Comparison of ENCODE assay signal across 8 cellular contexts in genomic region chr14:54366726-54367707, GRCh38. TPM values are rescaled to one million over a fixed set of nuclear protein-coding genes. Genes with fewer than 3 reads are reported as not detected.
DNase-seq lines count a peak whose midpoint lies in the region; ATAC-seq, FAIRE-seq and TF ChIP-seq lines count a peak whose summit lies in the region.

No MANE protein-coding gene starts in this region.

- WGBS in HepG2 (ENCODE audit: low lambda C conversion rate), result 6% methylated on average over 9 of the region's 9 CpGs

- POLR2A ChIA-PET in HepG2 (lab: Yijun Ruan, JAX), result interaction anchor here (0.6 to 3.0 kb wide), 27 partner anchors 10 to 753 kb away, joined by 3 to 102 read pairs (median 5); partner anchors contain the start of genes CDKN3, CGRRF1 and GMFB

- no peak overlapping the region for H3K4me3 Mint-ChIP-seq in stimulated activated naive CD8-positive, alpha-beta T cell treated with anti-CD3 and anti-CD28 coated beads, Interleukin-15, amount 100 ng/mL, for 72 hours

- in situ Hi-C loops in HepG2 (cut with HindIII; ENCODE audit: extremely low pct_ligation_motif_present, low pct_unique_long_range_greater_than_20kb), result loop anchor here (5.0 to 10.0 kb wide), 2 partner anchors 55 to 118 kb away; partner anchors contain the start of gene GMFB

- H3K79me2 ChIP-seq in HepG2 (ENCODE audit: insufficient read depth, low read length), result no peaks in the 10 kb centered on the region

- BruUV-seq in HepG2 (replicated peaks; lab: Mats Ljungman, UMichigan), result TSS peak; percentile 51

- peaks cover 14% of the 10 kb centered on the region for H3K27me3 Mint-ChIP-seq in stimulated activated naive CD8-positive, alpha-beta T cell treated with anti-CD3 and anti-CD28 coated beads, Interleukin-15, amount 100 ng/mL, for 72 hours

- no peaks in the 10 kb centered on the region for H3K9me3 Mint-ChIP-seq in stimulated activated naive CD8-positive, alpha-beta T cell treated with anti-CD3 and anti-CD28 coated beads, Interleukin-15, amount 100 ng/mL, for 72 hours

- TF ChIP-seq EP300 in Ishikawa (IDR thresholded peaks at IDR 0.05; ENCODE audit: borderline replicate concordance) (no peak), HepG2 (IDR thresholded peaks at IDR 0.05; ENCODE audit: low read depth in 2 of 2, low read length in 2 of 2) (no peak), HepG2 (CRISPR knock-in tag; IDR thresholded peaks at IDR 0.05; ENCODE audit: borderline replicate concordance) (no peak)

- FAIRE-seq in HepG2 (lab: Jason Lieb, UNC), result peak; percentile 95

- no peaks in the 10 kb centered on the region for H4K20me1 ChIP-seq in HepG2 (ENCODE audit: insufficient read depth, low read length)

- H2AFZ ChIP-seq in HepG2 (ENCODE audit: low read length), result peak overlapping the region; percentile 71

- H3K27me3 ChIP-seq in BE2C (no peaks in the 10 kb centered on the region), colonic mucosa (no peaks in the 10 kb centered on the region), HepG2 (ENCODE audit: control insufficient read depth in 1 of 2, insufficient read depth in 2 of 2, low read length in 2 of 2) (no peaks in the 10 kb centered on the region)

- peak; percentile 78 to 94 for TF ChIP-seq POLR2A in HepG2 (IDR thresholded peaks at IDR 0.05; ENCODE audit: insufficient read depth in 1 of 2, low read depth in 2 of 2, low read length in 2 of 2)

- intact Hi-C loops in colonic mucosa (cut with DNase I), result loop anchor here (10.0 kb wide), 1 partner anchor 48 kb away; no protein-coding TSS in a partner anchor
- intact Hi-C loops in HepG2 (cut with micrococcal nuclease; ENCODE audit: unreplicated experiment), result loop anchor here (1.0 to 5.0 kb wide), 4 partner anchors 30 to 120 kb away; partner anchors contain the start of genes CDKN3, CNIH1 and GMFB
- intact Hi-C loops in posterior vena cava (cut with DNase I), result no loop called here

- CTCF ChIA-PET in HepG2 (lab: Yijun Ruan, JAX; ENCODE audit: low intra/inter-chr PET ratio, low total read pairs), result interaction anchor here (0.6 to 1.8 kb wide), 2 partner anchors 19 to 53 kb away, joined by 3 to 21 read pairs; no protein-coding TSS in a partner anchor

- H3K9me3 ChIP-seq in BE2C (no peaks in the 10 kb centered on the region), colonic mucosa (no peaks in the 10 kb centered on the region), HepG2 (ENCODE audit: low read length) (no peaks in the 10 kb centered on the region)

- DNase-seq in BE2C, result peak; percentile 41
- DNase-seq in SK-N-DZ (ENCODE audit: low spot score), result peak; percentile 50
- DNase-seq in colonic mucosa, result peak; percentile 40
- peak; percentile 84 for DNase-seq in HepG2 (ENCODE audit: low spot score)
- DNase-seq in stimulated activated naive CD8-positive, alpha-beta T cell treated with anti-CD3 and anti-CD28 coated beads, Interleukin-15, amount 100 ng/mL, for 72 hours, result peak; percentile 9 to 27
- DNase-seq in posterior vena cava (ENCODE audit: low spot score), result no peak

- H3K9ac ChIP-seq in colonic mucosa (ENCODE audit: low read depth in 2 of 2, low read length in 2 of 2) (no peak overlapping the region), HepG2 (ENCODE audit: insufficient read depth, low read depth, low read length) (peak overlapping the region; percentile 72)

- TF ChIP-seq RAD21 in Ishikawa (IDR thresholded peaks at IDR 0.05; ENCODE audit: low read depth), result peak; percentile 70
- peak; percentile 50 for TF ChIP-seq RAD21 in HepG2 (CRISPR knock-in tag; IDR thresholded peaks at IDR 0.05)

- H3K4me1 Mint-ChIP-seq in stimulated activated naive CD8-positive, alpha-beta T cell treated with anti-CD3 and anti-CD28 coated beads, Interleukin-15, amount 100 ng/mL, for 72 hours, result peaks cover 5% of the 10 kb centered on the region

- H3K4me1 ChIP-seq in BE2C (no peaks in the 10 kb centered on the region), colonic mucosa (no peaks in the 10 kb centered on the region), HepG2 (ENCODE audit: insufficient read depth, low read length) (peaks cover 50% of the 10 kb centered on the region)

- TF ChIP-seq CTCF in BE2C (IDR thresholded peaks at IDR 0.05; ENCODE audit: low read depth, low read length) (peak; percentile 70), colonic mucosa (IDR thresholded peaks at IDR 0.05) (peak; percentile 25), HepG2 (CRISPR knock-in tag; IDR thresholded peaks at IDR 0.05) (peak; percentile 79)

- H3K4me2 ChIP-seq in HepG2 (ENCODE audit: low read depth, low read length), result peak overlapping the region; percentile 72

- H3K4me3 ChIP-seq in BE2C (ENCODE audit: low read depth, low read length) (no peak overlapping the region), colonic mucosa (no peak overlapping the region), HepG2 (replicated peaks in 1 of 3; ENCODE audit: insufficient read depth in 1 of 3, low read depth in 2 of 3, low read length in 3 of 3) (peak overlapping the region; percentile 41 to 62 (median 53); a peak in 5 of 6 replicates)

- ATAC-seq in GM18867 (IDR thresholded peaks at IDR 0.05; ENCODE audit: unreplicated experiment) (peak; percentile 82), HepG2 (peak; percentile 97)
- ATAC-seq in stimulated activated naive CD8-positive, alpha-beta T cell treated with anti-CD3 and anti-CD28 coated beads, Interleukin-15, amount 100 ng/mL, for 72 hours, result peak; percentile 96

- H3K27ac ChIP-seq in colonic mucosa, result peak overlapping the region; percentile 34
- peak overlapping the region; percentile 73 for H3K27ac ChIP-seq in HepG2 (ENCODE audit: extremely low read length, insufficient read depth, low read length)

- no peak overlapping the region for H3K27ac Mint-ChIP-seq in stimulated activated naive CD8-positive, alpha-beta T cell treated with anti-CD3 and anti-CD28 coated beads, Interleukin-15, amount 100 ng/mL, for 72 hours

- H3K36me3 ChIP-seq in BE2C (no peaks in the 10 kb centered on the region), colonic mucosa (no peaks in the 10 kb centered on the region), HepG2 (replicated peaks in 1 of 2; ENCODE audit: control insufficient read depth in 1 of 2, insufficient read depth in 2 of 2, low read length in 2 of 2) (no peaks in the 10 kb centered on the region)

TF ChIP-seq in Ishikawa, 13 proteins besides CTCF, POLR2A, EP300 and RAD21 (continues in another document):
- TF ChIP-seq EGR1 (IDR thresholded peaks at IDR 0.05) (no peak), TAF1 (IDR thresholded peaks at IDR 0.05; ENCODE audit: low read depth) (no peak), CREB1 (IDR thresholded peaks at IDR 0.05; ENCODE audit: low read depth) (no peak), YY1 (IDR thresholded peaks at IDR 0.05; ENCODE audit: low read depth) (no peak), TEAD4 (IDR thresholded peaks at IDR 0.05) (no peak), NFIC (IDR thresholded peaks at IDR 0.05) (no peak), TCF12 (IDR thresholded peaks at IDR 0.05; ENCODE audit: low read depth) (no peak), CEBPB (IDR thresholded peaks at IDR 0.05) (no peak)
- TF ChIP-seq, protein P1, sequence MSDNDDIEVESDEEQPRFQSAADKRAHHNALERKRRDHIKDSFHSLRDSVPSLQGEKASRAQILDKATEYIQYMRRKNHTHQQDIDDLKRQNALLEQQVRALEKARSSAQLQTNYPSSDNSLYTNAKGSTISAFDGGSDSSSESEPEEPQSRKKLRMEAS (IDR thresholded peaks at IDR 0.05), result no peak

TF ChIP-seq in HepG2, 621 proteins besides CTCF, POLR2A, EP300 and RAD21 (continues in another document):
- TF ChIP-seq ZNF567 (CRISPR knock-in tag; IDR thresholded peaks at IDR 0.05; ENCODE audit: borderline replicate concordance) (no peak), IRF2 (CRISPR knock-in tag; IDR thresholded peaks at IDR 0.05) (peak; percentile 31; the same call in 1 of the 2 replicates), POLR2G (IDR thresholded peaks at IDR 0.05; ENCODE audit: low read depth, low read length) (peak; percentile 75; the same call in 1 of the 2 replicates), ASH2L (IDR thresholded peaks at IDR 0.05; ENCODE audit: insufficient read length, low read depth, low read length) (peak; percentile 43), ZNF605 (CRISPR knock-in tag; IDR thresholded peaks at IDR 0.05) (peak; percentile 40; the same call in 1 of the 2 replicates), ZFY (CRISPR knock-in tag; IDR thresholded peaks at IDR 0.05) (peak; percentile 57), FOXK1 (CRISPR knock-in tag; IDR thresholded peaks at IDR 0.05; ENCODE audit: borderline replicate concordance, low read depth) (peak; percentile 65; the same call in 1 of the 2 replicates), CCDC6 (CRISPR knock-in tag; IDR thresholded peaks at IDR 0.05) (peak; percentile 27; the same call in 1 of the 2 replicates), ZNF878 (CRISPR knock-in tag; IDR thresholded peaks at IDR 0.05) (0 out of 2 replicates have a peak, but pooled peaks have one; percentile 48), KLF11 (CRISPR knock-in tag; IDR thresholded peaks at IDR 0.05) (no peak)

RNA-seq across cellular contexts. Expression of gene CDKN3, which starts 29.8 kb away (rescaled TPM):
- 7.7 TPM for polyA plus RNA-seq in BE2C (2012; ENCODE audit: insufficient read depth, insufficient read length, low read depth)
- polyA plus RNA-seq in SK-N-DZ (2014; cell fraction: cytosol; rRNA removed), result 62.7 and 103 TPM in 2 replicates
- 47.5 and 51.6 TPM in 2 replicates for polyA plus RNA-seq in SK-N-DZ (2014; cell fraction: nucleus; rRNA removed)
- total RNA-seq in colonic mucosa (10 to 100 TPM; 19.1 to 59.5 TPM), HepG2 (2016; rRNA removed; fragmentation: Illumina TruSeq; extraction: Trizol) (88.9 and 111 TPM in 2 replicates), posterior vena cava (1 to 10 TPM; 1.4 to 3.4 TPM)
- 99.7 and 101 TPM in 2 replicates for total RNA-seq in HepG2 (2016; cell fraction: cytosol; rRNA removed; fragmentation: Illumina TruSeq; extraction: Trizol; ENCODE audit: low read depth)
- total RNA-seq in HepG2 (2016; cell fraction: insoluble cytoplasmic fraction; rRNA removed; fragmentation: Illumina TruSeq; extraction: Trizol), result 85.6 and 114 TPM in 2 replicates
- 103 and 105 TPM in 2 replicates for total RNA-seq in HepG2 (2016; cell fraction: membrane; rRNA removed; fragmentation: Illumina TruSeq; extraction: Trizol)
- 34.4 and 36.0 TPM in 2 replicates for total RNA-seq in HepG2 (2016; cell fraction: nucleus; rRNA removed; fragmentation: Illumina TruSeq; extraction: Trizol)
- polyA plus RNA-seq in HepG2 (2011; rRNA removed), result 35.6 and 63.0 TPM in 2 replicates
- polyA plus RNA-seq in HepG2 (2011; cell fraction: cytosol; rRNA removed), result 33.8 and 36.3 TPM in 2 replicates
- 11.3 and 11.6 TPM in 2 replicates for polyA plus RNA-seq in HepG2 (2011; cell fraction: nucleus; rRNA removed)
- 20.0 and 47.4 TPM in 2 replicates for polyA plus RNA-seq in HepG2 (2012)
- polyA plus RNA-seq in HepG2 (2016; cell fraction: cytosol; fragmentation: Illumina TruSeq; extraction: Trizol; ENCODE audit: low read depth), result 161 and 180 TPM in 2 replicates
- polyA plus RNA-seq in HepG2 (2016; cell fraction: insoluble cytoplasmic fraction; fragmentation: Illumina TruSeq; extraction: Trizol; ENCODE audit: low read depth), result 126 and 133 TPM in 2 replicates
- 133 and 134 TPM in 2 replicates for polyA plus RNA-seq in HepG2 (2016; cell fraction: membrane; fragmentation: Illumina TruSeq; extraction: Trizol; ENCODE audit: low read depth)
- 52.0 and 52.9 TPM in 2 replicates for polyA plus RNA-seq in HepG2 (2016; cell fraction: nucleus; fragmentation: Illumina TruSeq; extraction: Trizol; ENCODE audit: insufficient read depth, low read depth)
- 13.8 and 27.5 TPM in 2 replicates for polyA minus RNA-seq in HepG2 (2011; rRNA and poly(A)+ RNA removed; ENCODE audit: low replicate concordance)
- polyA minus RNA-seq in HepG2 (2011; cell fraction: cytosol; rRNA and poly(A)+ RNA removed), result 8.9 and 13.9 TPM in 2 replicates
- 10.0 and 15.7 TPM in 2 replicates for polyA minus RNA-seq in HepG2 (2011; cell fraction: nucleus; rRNA and poly(A)+ RNA removed)

Comparison
In these comparisons a context has a peak if more than half of its experiments do, and no peak if none do; other contexts are left out.
1. H3K4me3 ChIP-seq: peak in HepG2 (3 of 3); none in BE2C (single experiment) and colonic mucosa (single experiment).
2. CTCF ChIP-seq: peak in every context shown above with its lines; median percentile 79 in HepG2; 70 in BE2C; 25 in colonic mucosa.
3. RNA of gene CDKN3, which starts 29.8 kb away (total RNA-seq): 34.4 to 114 TPM in HepG2 and 19.1 to 59.5 TPM in colonic mucosa; 1.4 to 3.4 TPM in posterior vena cava; every median in the first group is over 4 times any median in the second.
4. intact Hi-C loops: an anchor here in colonic mucosa (10.0 kb wide) and HepG2 (1.0 to 5.0 kb wide); none called in posterior vena cava.
5. Peak in every context shown above with its lines, with median percentiles within 50 percentile points of each other: ATAC-seq.